Comparison of ENCODE assay signal across 14 cellular contexts in the genomic region with DNA sequence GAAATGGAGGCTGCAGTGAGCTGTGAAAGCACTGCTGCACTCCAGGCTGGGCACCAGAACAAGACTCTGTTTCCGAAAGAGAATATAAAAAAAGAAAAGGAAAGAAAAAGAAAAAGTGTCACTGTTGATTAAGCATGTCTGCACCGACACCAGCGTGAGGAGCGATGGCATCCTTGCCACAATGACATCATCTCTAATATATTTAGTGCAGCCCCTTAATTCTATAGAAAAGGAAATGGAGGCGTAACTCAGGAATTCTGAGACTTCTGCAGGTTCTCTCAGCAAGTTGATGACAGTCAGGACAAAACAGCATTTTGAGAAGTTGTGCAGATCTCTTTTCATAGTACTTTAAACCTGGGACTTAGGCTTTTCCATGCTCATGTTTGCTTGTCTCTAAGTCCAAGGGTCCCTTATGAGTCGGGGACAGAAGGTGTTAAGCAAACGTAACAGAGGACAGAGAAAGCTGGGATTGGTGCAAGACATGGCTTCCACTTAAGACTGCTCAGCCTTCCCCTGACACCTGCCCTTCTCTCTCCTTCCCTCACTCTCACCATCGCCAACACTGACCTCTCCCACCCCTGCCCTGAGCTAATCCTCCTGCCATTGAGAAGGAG. TPM values are rescaled to one million over a fixed set of nuclear protein-coding genes. Genes with fewer than 3 reads are reported as not detected.
"Had no signal": no experiment of that assay in that cellular context is flagged by ENCODE, and none has a peak within 500 bp of the region (broad histone marks: within the 10 kb centered on the region; RNA-seq: fewer than 3 reads in every experiment).

No MANE protein-coding gene starts in this region.

- ATAC-seq: heart left ventricle had no signal

- H3K27ac ChIP-seq: heart left ventricle, left ventricle myocardium inferior, neural progenitor cell, tibial artery, vagina had no signal

- H3K4me1 Mint-ChIP-seq: activated naive CD8-positive, alpha-beta T cell treated with anti-CD3 and anti-CD28 coated beads for 36 hours had no signal

- H3K36me3 Mint-ChIP-seq: activated naive CD8-positive, alpha-beta T cell treated with anti-CD3 and anti-CD28 coated beads for 36 hours; memory B cell; neural progenitor cell had no signal

- H3K4me1 ChIP-seq: vagina had no signal

- H3K27me3 Mint-ChIP-seq: activated naive CD8-positive, alpha-beta T cell treated with anti-CD3 and anti-CD28 coated beads for 36 hours; memory B cell had no signal

- FAIRE-seq: colon, keratinocyte, small intestine had no signal

- DNase-seq: activated gamma-delta T cell; activated naive CD8-positive, alpha-beta T cell treated with anti-CD3 and anti-CD28 coated beads for 36 hours; activated T-cell treated with anti-CD3 and anti-CD28 coated beads, Interleukin-2, amount 50 U/mL, for 48 hours; foreskin melanocyte; heart left ventricle; left ventricle myocardium inferior; small intestine; tibial artery had no signal

- H3K4me2 ChIP-seq: neural progenitor cell had no signal

- H3K9me3 ChIP-seq: heart left ventricle, left ventricle myocardium inferior, tibial artery, vagina had no signal

- H2AFZ ChIP-seq: neural progenitor cell had no signal

- H3K36me3 ChIP-seq: heart left ventricle, left ventricle myocardium inferior, neural progenitor cell, tibial artery, vagina had no signal

- H3K9ac ChIP-seq: neural progenitor cell had no signal

- H3K4me3 ChIP-seq: heart left ventricle, left ventricle myocardium inferior, neural progenitor cell, tibial artery, vagina had no signal

- H3K9me3 Mint-ChIP-seq: activated naive CD8-positive, alpha-beta T cell treated with anti-CD3 and anti-CD28 coated beads for 36 hours; memory B cell; neural progenitor cell had no signal

- H3K4me3 Mint-ChIP-seq: activated naive CD8-positive, alpha-beta T cell treated with anti-CD3 and anti-CD28 coated beads for 36 hours; memory B cell; neural progenitor cell had no signal

- H3K27me3 ChIP-seq: heart left ventricle, neural progenitor cell, tibial artery, vagina had no signal

- H3K27ac Mint-ChIP-seq: activated naive CD8-positive, alpha-beta T cell treated with anti-CD3 and anti-CD28 coated beads for 36 hours; memory B cell; neural progenitor cell had no signal

RNA-seq across cellular contexts. Expression of a gene that starts 16.9 kb away (rescaled TPM):
- total RNA-seq: activated naive CD8-positive, alpha-beta T cell treated with anti-CD3 and anti-CD28 coated beads for 36 hours; T-helper 2 cell treated with Interferon-gamma antibody and Interleukin-4, amounts not matched to agents 100 ng/mL and 5 ng/mL, for 36 hours; vagina had no signal
